In genomic region chr16:50338371-50339231, GRCh38 we compare ENCODE assay signal across 14 cellular contexts. TPM values are rescaled to one million over a fixed set of nuclear protein-coding genes. Genes with fewer than 3 reads are reported as not detected.
DNase-seq lines count a peak whose midpoint lies in the region; ATAC-seq and TF ChIP-seq lines count a peak whose summit lies in the region.
"Had no signal": no experiment of that assay in that cellular context is flagged by ENCODE, and none has a peak within 500 bp of the region (broad histone marks: within the 10 kb centered on the region; RNA-seq: fewer than 3 reads in every experiment).

No MANE protein-coding gene starts in this region.

- peak overlapping the region; percentile 11 for H3K27ac ChIP-seq in fibroblast of lung (ENCODE audit: insufficient read depth, low read length)
- H3K27ac ChIP-seq in prostate gland: no peak overlapping the region
- H3K27ac ChIP-seq: left ventricle myocardium inferior had no signal

- no peaks in the 10 kb centered on the region for H3K9me3 Mint-ChIP-seq in activated CD8-positive, alpha-beta memory T cell treated with anti-CD3 and anti-CD28 coated beads, Interleukin-2, amount 10 ng/mL, durations not matched to agents 7 days and 5 days (ENCODE audit: low read depth)
- no peaks in the 10 kb centered on the region for H3K9me3 Mint-ChIP-seq in activated CD4-positive, alpha-beta memory T cell treated with anti-CD3 and anti-CD28 coated beads for 36 hours
- H3K9me3 Mint-ChIP-seq in stimulated activated naive CD8-positive, alpha-beta T cell treated with anti-CD3 and anti-CD28 coated beads, Interleukin-15, Interleukin-2, amounts not matched to agents 100 ng/mL and 50 ng/mL, for 24 hours: no peaks in the 10 kb centered on the region
- H3K9me3 Mint-ChIP-seq: H9 had no signal

- H3K4me1 ChIP-seq in fibroblast of lung (ENCODE audit: control insufficient read depth, extremely low read depth, insufficient read depth, low read length) (peaks cover 3% of the 10 kb centered on the region), prostate gland (replicated peaks) (no peaks in the 10 kb centered on the region)

- POLR2A ChIA-PET in activated CD4-positive, alpha-beta memory T cell treated with anti-CD3 and anti-CD28 coated beads for 36 hours (lab: Charles Lee): interaction anchor here (0.6 to 2.1 kb wide), 14 partner anchors 9 to 418 kb away, joined by 3 to 20 read pairs (median 4); partner anchors contain the start of genes ADCY7 and NKD1

- H4K20me1 ChIP-seq in fibroblast of lung (ENCODE audit: control insufficient read depth, extremely low read depth, insufficient read depth, low read length): no peaks in the 10 kb centered on the region

- H2AFZ ChIP-seq in fibroblast of lung (ENCODE audit: low read length): no peak overlapping the region

- CTCF ChIA-PET in activated CD8-positive, alpha-beta memory T cell treated with anti-CD3 and anti-CD28 coated beads, Interleukin-2, amount 10 ng/mL, durations not matched to agents 7 days and 5 days (lab: Charles Lee): interaction anchor here (0.6 to 4.1 kb wide), 4 partner anchors 12 to 128 kb away, joined by 3 to 20 read pairs (median 3); no protein-coding TSS in a partner anchor
- CTCF ChIA-PET in activated CD4-positive, alpha-beta memory T cell treated with anti-CD3 and anti-CD28 coated beads for 36 hours (lab: Charles Lee): interaction anchor here (0.6 to 6.3 kb wide), 10 partner anchors 10 to 468 kb away, joined by 3 to 93 read pairs (median 4); partner anchors contain the start of gene CNEP1R1

- H3K4me3 Mint-ChIP-seq in activated CD8-positive, alpha-beta memory T cell treated with anti-CD3 and anti-CD28 coated beads, Interleukin-2, amount 10 ng/mL, durations not matched to agents 7 days and 5 days: peak overlapping the region; percentile 10
- H3K4me3 Mint-ChIP-seq in activated CD4-positive, alpha-beta memory T cell treated with anti-CD3 and anti-CD28 coated beads for 36 hours: peak overlapping the region; percentile 45
- H3K4me3 Mint-ChIP-seq in stimulated activated naive CD8-positive, alpha-beta T cell treated with anti-CD3 and anti-CD28 coated beads, Interleukin-15, Interleukin-2, amounts not matched to agents 100 ng/mL and 50 ng/mL, for 24 hours: peak overlapping the region; percentile 12
- H3K4me3 Mint-ChIP-seq: H9 had no signal

- ATAC-seq in activated CD8-positive, alpha-beta memory T cell treated with anti-CD3 and anti-CD28 coated beads, Interleukin-2, amount 10 ng/mL, durations not matched to agents 7 days and 5 days: peak; percentile 45
- no peak for ATAC-seq in HG02759 (IDR thresholded peaks at IDR 0.05; ENCODE audit: unreplicated experiment)

- no peaks in the 10 kb centered on the region for H3K79me2 ChIP-seq in fibroblast of lung (ENCODE audit: control insufficient read depth, insufficient read depth, low read length)

- 84% methylated on average over 8 of the region's 8 CpGs for WGBS in prostate gland

- intact Hi-C loops in activated CD4-positive, alpha-beta memory T cell treated with anti-CD3 and anti-CD28 coated beads for 36 hours (cut with micrococcal nuclease): loop anchor here (1.0 to 10.0 kb wide), 11 partner anchors 11 to 1726 kb away; partner anchors contain the start of genes CNEP1R1, HEATR3, N4BP1 and SNX20
- intact Hi-C loops in prostate gland (cut with DNase I): no loop called here

- H3K27ac Mint-ChIP-seq in activated CD8-positive, alpha-beta memory T cell treated with anti-CD3 and anti-CD28 coated beads, Interleukin-2, amount 10 ng/mL, durations not matched to agents 7 days and 5 days: peak overlapping the region; percentile 70
- peak overlapping the region; percentile 88 for H3K27ac Mint-ChIP-seq in activated CD4-positive, alpha-beta memory T cell treated with anti-CD3 and anti-CD28 coated beads for 36 hours
- peak overlapping the region; percentile 57 for H3K27ac Mint-ChIP-seq in stimulated activated naive CD8-positive, alpha-beta T cell treated with anti-CD3 and anti-CD28 coated beads, Interleukin-15, Interleukin-2, amounts not matched to agents 100 ng/mL and 50 ng/mL, for 24 hours
- H3K27ac Mint-ChIP-seq: H9 had no signal

- no peak for DNase-seq in activated CD8-positive, alpha-beta memory T cell treated with anti-CD3 and anti-CD28 coated beads, Interleukin-2, amount 10 ng/mL, durations not matched to agents 7 days and 5 days
- no peak for DNase-seq in activated CD8-positive, alpha-beta memory T cell treated with anti-CD3 and anti-CD28 coated beads, Interleukin-2, amount 50 U/mL, for 4 hours
- peak; percentile 57 for DNase-seq in activated CD4-positive, alpha-beta memory T cell treated with anti-CD3 and anti-CD28 coated beads for 36 hours
- peak in 1 of 2 donors; percentile 41 for DNase-seq in fibroblast of lung (ENCODE audit: low read depth in 2 of 2)
- no peak for DNase-seq in prostate gland (ENCODE audit: low spot score)
- no peak for DNase-seq in SHP77 (lab: John Stamatoyannopoulos, UW)
- DNase-seq: amniotic stem cell, dermis blood vessel endothelial cell, H9, left ventricle myocardium inferior, NCI-H1105 treated with DMSO at 0.1 percent for 48 hours, NCI-H510A treated with DMSO at 0.1 percent for 48 hours had no signal

- no peak for TF ChIP-seq POLR2A in prostate gland (IDR thresholded peaks at IDR 0.05)

- TF ChIP-seq CTCF in fibroblast of lung (conservative IDR thresholded peaks at IDR 0.05 in 1 of 2, IDR thresholded peaks at IDR 0.05 in 1 of 2; ENCODE audit: low read depth in 1 of 2, low read length in 2 of 2) (no peak), prostate gland (IDR thresholded peaks at IDR 0.05) (no peak)

- H3K36me3 ChIP-seq in fibroblast of lung (ENCODE audit: control insufficient read depth, insufficient read depth, low read length) (peaks cover 3% of the 10 kb centered on the region), prostate gland (no peaks in the 10 kb centered on the region)

- H3K27me3 Mint-ChIP-seq in activated CD8-positive, alpha-beta memory T cell treated with anti-CD3 and anti-CD28 coated beads, Interleukin-2, amount 10 ng/mL, durations not matched to agents 7 days and 5 days: no peaks in the 10 kb centered on the region
- no peaks in the 10 kb centered on the region for H3K27me3 Mint-ChIP-seq in activated CD4-positive, alpha-beta memory T cell treated with anti-CD3 and anti-CD28 coated beads for 36 hours
- H3K27me3 Mint-ChIP-seq in stimulated activated naive CD8-positive, alpha-beta T cell treated with anti-CD3 and anti-CD28 coated beads, Interleukin-15, Interleukin-2, amounts not matched to agents 100 ng/mL and 50 ng/mL, for 24 hours: no peaks in the 10 kb centered on the region

- H3K27me3 ChIP-seq in fibroblast of lung (ENCODE audit: control insufficient read depth, insufficient read depth, low read length) (no peaks in the 10 kb centered on the region), prostate gland (replicated peaks; ENCODE audit: insufficient read depth) (no peaks in the 10 kb centered on the region)

- no peak overlapping the region for H3K9ac ChIP-seq in fibroblast of lung (ENCODE audit: insufficient read depth, low read length)

- no peak overlapping the region for H3K4me3 ChIP-seq in fibroblast of lung (replicated peaks in 1 of 4; ENCODE audit: control extremely low read depth in 1 of 4, insufficient read depth in 1 of 4, low read depth in 3 of 4, low read length in 4 of 4)
- no peak overlapping the region for H3K4me3 ChIP-seq in prostate gland
- H3K4me3 ChIP-seq: left ventricle myocardium inferior had no signal

- no peak overlapping the region for H3K4me2 ChIP-seq in fibroblast of lung (ENCODE audit: extremely low read depth, insufficient read depth, low read length)

- H3K9me3 ChIP-seq in fibroblast of lung (ENCODE audit: control insufficient read depth, insufficient read depth, low read depth, low read length): no peaks in the 10 kb centered on the region
- no peaks in the 10 kb centered on the region for H3K9me3 ChIP-seq in prostate gland
- H3K9me3 ChIP-seq: left ventricle myocardium inferior had no signal

- peaks cover 42% of the 10 kb centered on the region for H3K36me3 Mint-ChIP-seq in activated CD8-positive, alpha-beta memory T cell treated with anti-CD3 and anti-CD28 coated beads, Interleukin-2, amount 10 ng/mL, durations not matched to agents 7 days and 5 days
- H3K36me3 Mint-ChIP-seq in activated CD4-positive, alpha-beta memory T cell treated with anti-CD3 and anti-CD28 coated beads for 36 hours: peaks cover 30% of the 10 kb centered on the region
- peaks cover 56% of the 10 kb centered on the region for H3K36me3 Mint-ChIP-seq in stimulated activated naive CD8-positive, alpha-beta T cell treated with anti-CD3 and anti-CD28 coated beads, Interleukin-15, Interleukin-2, amounts not matched to agents 100 ng/mL and 50 ng/mL, for 24 hours (ENCODE audit: low read depth)

- H3K4me1 Mint-ChIP-seq in activated CD8-positive, alpha-beta memory T cell treated with anti-CD3 and anti-CD28 coated beads, Interleukin-2, amount 10 ng/mL, durations not matched to agents 7 days and 5 days: peaks cover 37% of the 10 kb centered on the region
- peaks cover 56% of the 10 kb centered on the region for H3K4me1 Mint-ChIP-seq in activated CD4-positive, alpha-beta memory T cell treated with anti-CD3 and anti-CD28 coated beads for 36 hours (ENCODE audit: low read depth)
- H3K4me1 Mint-ChIP-seq in stimulated activated naive CD8-positive, alpha-beta T cell treated with anti-CD3 and anti-CD28 coated beads, Interleukin-15, Interleukin-2, amounts not matched to agents 100 ng/mL and 50 ng/mL, for 24 hours (ENCODE audit: low read depth): peaks cover 25% of the 10 kb centered on the region

RNA-seq across cellular contexts. Expression of gene BRD7, which starts 30.2 kb away (rescaled TPM):
- total RNA-seq in activated CD8-positive, alpha-beta memory T cell treated with anti-CD3 and anti-CD28 coated beads, Interleukin-2, amount 10 ng/mL, durations not matched to agents 7 days and 5 days: 100 to 1,000 TPM in 1 of 2 experiments, 10 to 100 TPM in 1; 85.0 to 102 TPM
- 100 to 1,000 TPM in 1 of 2 experiments, 10 to 100 TPM in 1; 87.9 to 103 TPM for total RNA-seq in activated CD4-positive, alpha-beta memory T cell treated with anti-CD3 and anti-CD28 coated beads for 36 hours
- total RNA-seq in fibroblast of lung: 39.3 and 50.0 TPM in 2 replicates
- polyA plus RNA-seq in fibroblast of lung: 51.5 and 53.4 TPM in 2 replicates
- polyA plus RNA-seq in fibroblast of lung (2012): 38.5 and 42.8 TPM in 2 replicates
- 8.5 and 23.7 TPM in 2 replicates for polyA minus RNA-seq in fibroblast of lung (ENCODE audit: low replicate concordance)
- 10 to 100 TPM; 38.7 to 66.0 TPM for total RNA-seq in prostate gland
